In genomic region chr5:151168602-151169344, GRCh38 we compare ENCODE assay signal across 21 cellular contexts.
"Had no signal": no experiment of that assay in that cellular context is flagged by ENCODE, and none has a peak within 500 bp of the region (broad histone marks: within the 10 kb centered on the region; RNA-seq: fewer than 3 reads in every experiment).

No MANE protein-coding gene starts in this region.

- H3K27me3 Mint-ChIP-seq: activated naive CD4-positive, alpha-beta T cell treated with anti-CD3 and anti-CD28 coated beads, Interleukin-2, amount 50 U/mL, for 24 hours; naive B cell; stimulated activated naive CD8-positive, alpha-beta T cell treated with anti-CD3 and anti-CD28 coated beads, Interleukin-15, amount 100 ng/mL, for 72 hours; T-cell had no signal

- H3K9me3 Mint-ChIP-seq: activated naive CD4-positive, alpha-beta T cell treated with anti-CD3 and anti-CD28 coated beads, Interleukin-2, amount 50 U/mL, for 24 hours; activated T-cell treated with anti-CD3 and anti-CD28 coated beads, Interleukin-2, amount 50 U/mL, for 4 hours; naive B cell; stimulated activated naive CD8-positive, alpha-beta T cell treated with anti-CD3 and anti-CD28 coated beads, Interleukin-15, amount 100 ng/mL, for 72 hours; T-cell had no signal

- ATAC-seq: activated T-cell treated with anti-CD3 and anti-CD28 coated beads, Interleukin-2, amount 50 U/mL, for 4 hours; left lobe of liver; stimulated activated naive CD8-positive, alpha-beta T cell treated with anti-CD3 and anti-CD28 coated beads, Interleukin-15, amount 100 ng/mL, for 72 hours; T-cell had no signal

- H3K27me3 ChIP-seq: esophagus muscularis mucosa had no signal

- H3K36me3 Mint-ChIP-seq: activated naive CD4-positive, alpha-beta T cell treated with anti-CD3 and anti-CD28 coated beads, Interleukin-2, amount 50 U/mL, for 24 hours; naive B cell; T-cell had no signal

- H3K4me3 Mint-ChIP-seq: activated naive CD4-positive, alpha-beta T cell treated with anti-CD3 and anti-CD28 coated beads, Interleukin-2, amount 50 U/mL, for 24 hours; activated T-cell treated with anti-CD3 and anti-CD28 coated beads, Interleukin-2, amount 50 U/mL, for 4 hours; stimulated activated naive CD8-positive, alpha-beta T cell treated with anti-CD3 and anti-CD28 coated beads, Interleukin-15, amount 100 ng/mL, for 72 hours; T-cell had no signal

- FAIRE-seq: keratinocyte had no signal

- H3K4me3 ChIP-seq: esophagus muscularis mucosa, skin epidermis, thoracic aorta had no signal

- H3K27ac ChIP-seq: esophagus muscularis mucosa, skin epidermis, thoracic aorta, VCaP had no signal

- H3K9me3 ChIP-seq: esophagus muscularis mucosa, thoracic aorta had no signal

- H3K36me3 ChIP-seq: esophagus muscularis mucosa, thoracic aorta had no signal

- H3K27ac Mint-ChIP-seq: activated naive CD4-positive, alpha-beta T cell treated with anti-CD3 and anti-CD28 coated beads, Interleukin-2, amount 50 U/mL, for 24 hours had no signal

- DNase-seq: activated CD4-positive, alpha-beta T cell treated with anti-CD3 and anti-CD28 coated beads for 1 hour; activated CD4-positive, alpha-beta T cell treated with anti-CD3 and anti-CD28 coated beads, Interleukin-2, amount 50 U/mL, for 4 hours; activated effector memory CD4-positive, alpha-beta T cell treated with Interleukin-2 at 50 U/mL for 16 hours; activated T-cell treated with anti-CD3 and anti-CD28 coated beads, Interleukin-2, amount 50 U/mL, for 4 hours; amniotic stem cell; central memory CD4-positive, alpha-beta T cell; cortex of kidney; effector CD4-positive, alpha-beta T cell; hippocampal formation; naive B cell; stimulated activated CD4-positive, alpha-beta T cell treated with anti-CD3 and anti-CD28 coated beads, Interleukin-4, amount 100 ng/mL, for 24 hours; stimulated activated CD8-positive, alpha-beta memory T cell treated with anti-CD3 and anti-CD28 coated beads, Interleukin-4, amount 100 ng/mL, for 48 hours; stimulated activated naive CD8-positive, alpha-beta T cell treated with anti-CD3 and anti-CD28 coated beads, Interleukin-15, amount 100 ng/mL, for 72 hours; T-cell had no signal
